ENCODE assay signal across 8 cellular contexts in the genomic region with DNA sequence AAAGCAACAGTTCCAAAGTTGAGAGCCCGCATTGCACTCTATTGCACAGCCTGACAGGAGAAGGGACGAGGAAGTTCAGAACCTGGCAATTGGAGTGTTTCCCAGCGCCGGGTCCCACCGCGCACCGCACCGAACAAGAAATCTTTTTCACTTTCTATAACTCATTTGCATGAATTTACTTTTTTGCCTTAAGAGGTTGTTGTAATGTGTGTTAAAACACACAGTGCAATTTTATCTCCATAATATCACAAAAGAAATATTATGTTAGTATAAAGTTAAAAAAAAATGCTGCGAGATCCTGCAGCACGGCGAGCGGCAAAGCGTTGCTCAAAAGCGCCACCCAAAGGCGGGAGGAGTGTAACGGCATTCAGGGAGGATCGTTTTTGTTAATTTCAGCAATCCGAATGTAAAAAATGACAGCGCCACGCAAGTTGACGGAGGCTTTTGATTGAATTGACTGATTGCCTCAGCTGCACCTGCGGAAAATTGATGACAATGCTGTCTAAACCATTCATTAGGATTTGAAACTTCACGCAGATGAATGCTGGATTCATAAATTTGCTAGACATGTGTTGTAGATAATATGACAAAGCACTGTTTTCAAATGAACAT.
DNase-seq lines count a peak whose midpoint lies in the region; ATAC-seq and TF ChIP-seq lines count a peak whose summit lies in the region.

No MANE protein-coding gene starts in this region.

- POLR2A ChIA-PET in AG04449 (lab: Yijun Ruan, JAX) = no interaction called here

- H3K4me3 ChIP-seq in AG04449 (ENCODE audit: low read depth, low read length) (peak overlapping the region; percentile 25; the same call in 1 of the 2 replicates), skeletal muscle satellite cell (ENCODE audit: low read length) (peak overlapping the region; percentile 17)

- DNase-seq in AG04449 (ENCODE audit: low read depth, low spot score) (no peak), HK-2 (ENCODE audit: unreplicated experiment) (peak; percentile 9), hypothalamus (lab: John Stamatoyannopoulos, UW) (peak in 30 of 51 donors; percentile 2 to 48 (median 15))
- peak; percentile 13 for DNase-seq in activated naive CD8-positive, alpha-beta T cell treated with anti-CD3 and anti-CD28 coated beads for 36 hours
- no peak for DNase-seq in activated CD8-positive, alpha-beta memory T cell treated with anti-CD3 and anti-CD28 coated beads for 24 hours

- H3K4me1 Mint-ChIP-seq in activated naive CD8-positive, alpha-beta T cell treated with anti-CD3 and anti-CD28 coated beads for 36 hours = peaks cover 3% of the 10 kb centered on the region

- H3K4me1 ChIP-seq in skeletal muscle satellite cell (ENCODE audit: control insufficient read depth, insufficient read depth, low read length) = no peaks in the 10 kb centered on the region

- no peak for ATAC-seq in GM19463 (IDR thresholded peaks at IDR 0.05; ENCODE audit: unreplicated experiment)
- no peak for ATAC-seq in HG02973 (IDR thresholded peaks at IDR 0.05; ENCODE audit: unreplicated experiment)

- no peak overlapping the region for H3K27ac Mint-ChIP-seq in activated naive CD8-positive, alpha-beta T cell treated with anti-CD3 and anti-CD28 coated beads for 36 hours

- peak; percentile 73 for TF ChIP-seq CTCF in AG04449 (IDR thresholded peaks at IDR 0.05; ENCODE audit: insufficient read depth, low read length, missing control alignments)

- no peak overlapping the region for H3K9ac ChIP-seq in skeletal muscle satellite cell (ENCODE audit: low read depth, low read length)

- H3K27me3 Mint-ChIP-seq in activated naive CD8-positive, alpha-beta T cell treated with anti-CD3 and anti-CD28 coated beads for 36 hours = peaks cover 56% of the 10 kb centered on the region

- no peaks in the 10 kb centered on the region for H3K36me3 ChIP-seq in skeletal muscle satellite cell (ENCODE audit: insufficient read depth, low read length)

- H3K4me3 Mint-ChIP-seq in activated naive CD8-positive, alpha-beta T cell treated with anti-CD3 and anti-CD28 coated beads for 36 hours = no peak overlapping the region

- no peaks in the 10 kb centered on the region for H3K9me3 Mint-ChIP-seq in activated naive CD8-positive, alpha-beta T cell treated with anti-CD3 and anti-CD28 coated beads for 36 hours

- H3K36me3 Mint-ChIP-seq in activated naive CD8-positive, alpha-beta T cell treated with anti-CD3 and anti-CD28 coated beads for 36 hours = no peaks in the 10 kb centered on the region

- H3K9me3 ChIP-seq in skeletal muscle satellite cell (replicated peaks; ENCODE audit: low read length) = no peaks in the 10 kb centered on the region

- peaks cover 12% of the 10 kb centered on the region for H3K27me3 ChIP-seq in skeletal muscle satellite cell (ENCODE audit: control insufficient read depth, insufficient read depth, low read length)

- CTCF ChIA-PET in AG04449 (lab: Yijun Ruan, JAX) = interaction anchor here (1.1 to 2.9 kb wide), 4 partner anchors 8 to 1359 kb away, joined by 3 to 17 read pairs (median 6); no protein-coding TSS in a partner anchor

- H3K4me2 ChIP-seq in skeletal muscle satellite cell (ENCODE audit: low read length) = peak overlapping the region; percentile 65

Comparison
In these comparisons a context has a peak if more than half of its experiments do, and no peak if none do; other contexts are left out.
1. DNase-seq: peak in HK-2 (single experiment), activated naive CD8-positive, alpha-beta T cell treated with anti-CD3 and anti-CD28 coated beads for 36 hours (single experiment) and hypothalamus (30 of 51); none in AG04449 (single experiment) and activated CD8-positive, alpha-beta memory T cell treated with anti-CD3 and anti-CD28 coated beads for 24 hours (single experiment).